ENCODE assay signal across 7 cellular contexts in the genomic region with DNA sequence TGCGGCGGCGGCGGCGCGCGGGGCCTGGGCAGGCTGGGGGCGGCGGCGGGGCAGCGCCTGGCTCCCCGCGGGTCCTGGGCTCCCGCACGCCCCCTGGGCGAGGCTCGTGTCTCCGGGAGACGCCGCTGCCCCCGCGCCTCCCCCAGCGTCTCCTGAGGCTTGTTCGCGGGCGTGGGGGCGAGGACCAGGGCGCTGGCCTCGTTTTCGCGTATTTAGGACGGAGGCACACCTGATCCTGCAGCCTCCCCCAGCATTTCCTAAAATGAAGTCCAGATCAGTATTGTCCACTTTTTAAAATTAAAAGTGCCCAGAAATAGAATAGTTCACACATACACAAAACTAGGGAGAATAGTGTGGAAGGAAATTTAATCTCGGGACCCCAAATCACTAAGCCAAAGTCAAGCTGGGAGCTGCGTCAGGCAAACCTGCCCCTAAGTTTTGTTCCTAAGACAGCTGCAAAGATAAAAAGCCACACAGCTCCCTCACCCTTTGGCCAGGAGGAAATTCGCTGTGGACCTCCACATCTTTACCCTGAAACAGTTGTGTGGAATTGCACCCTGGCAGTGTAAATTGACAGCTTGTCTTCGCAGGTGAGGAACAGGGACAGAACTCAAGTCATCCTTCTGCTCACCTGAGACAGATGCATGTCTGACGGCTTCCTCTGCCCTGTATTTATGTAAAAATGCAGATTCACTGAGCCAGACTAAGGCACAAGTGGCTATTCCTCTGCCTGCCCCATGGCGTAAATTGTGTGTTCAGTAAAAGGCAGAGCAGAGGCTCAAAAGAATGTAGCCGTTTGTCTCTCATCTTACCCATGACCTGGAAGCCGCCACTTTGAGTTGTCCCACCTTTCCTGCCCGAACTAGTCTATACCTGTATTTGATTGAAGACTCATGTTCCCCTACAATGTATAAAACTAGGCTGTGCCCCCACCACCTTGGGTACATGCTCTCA. TPM values are rescaled to one million over a fixed set of nuclear protein-coding genes. Genes with fewer than 3 reads are reported as not detected.
DNase-seq lines count a peak whose midpoint lies in the region; ATAC-seq and TF ChIP-seq lines count a peak whose summit lies in the region.

No MANE protein-coding gene starts in this region.

- H3K27ac Mint-ChIP-seq in H9 = no peak overlapping the region

- no peak overlapping the region for H2AK5ac ChIP-seq in H9 (ENCODE audit: insufficient read length, low read length)

- no peak overlapping the region for H2BK120ac ChIP-seq in H9 (ENCODE audit: low read depth, low read length, poor library complexity, severe bottlenecking)

- H4K91ac ChIP-seq in H9 (ENCODE audit: insufficient read length, low read depth, low read length) = no peak overlapping the region

- peaks cover 3% of the 10 kb centered on the region in 2 experiments; a peak in 4 of 5 replicates for H3K9me3 Mint-ChIP-seq in H9

- H4K8ac ChIP-seq in H9 (replicated peaks; ENCODE audit: insufficient read length, low read depth, low read length) = no peak overlapping the region

- no peak overlapping the region for H3K56ac ChIP-seq in H9 (ENCODE audit: insufficient read length, low read depth, low read length)

- H3K4me3 Mint-ChIP-seq in H9 = peak overlapping the region; percentile 63 to 82

- H3K23me2 ChIP-seq in H9 (ENCODE audit: insufficient read length, low read depth, low read length, poor library complexity, severe bottlenecking) = peaks cover 7% of the 10 kb centered on the region

- H2BK5ac ChIP-seq in H9 (ENCODE audit: insufficient read length, low read length) = no peak overlapping the region

- H3K4me2 ChIP-seq in H9 (ENCODE audit: insufficient read depth, insufficient read length, low read length) = peak overlapping the region; percentile 50

- H3K18ac ChIP-seq in H9 (ENCODE audit: insufficient read length, low read depth, low read length) = no peak overlapping the region

- no peaks in the 10 kb centered on the region for H3K9me3 ChIP-seq in H9 (ENCODE audit: control insufficient read depth, low read depth, low read length)

- TF ChIP-seq CTCF in H9 (conservative IDR thresholded peaks at IDR 0.05) = peak; percentile 41
- TF ChIP-seq CTCF in WI38 (IDR thresholded peaks at IDR 0.05; ENCODE audit: low read depth, low read length) = no peak
- TF ChIP-seq CTCF in foreskin keratinocyte (conservative IDR thresholded peaks at IDR 0.05) = no peak

- WGBS in H9 (ENCODE audit: extremely low coverage, insufficient read length, low lambda C conversion rate) = no CpG with 5 or more reads among the region's 41 CpGs

- H3K27me3 Mint-ChIP-seq in H9 (ENCODE audit: low read depth) = peaks cover 16% of the 10 kb centered on the region

- no peak overlapping the region for H3T11ph ChIP-seq in H9 (ENCODE audit: low read length)

- H3K23ac ChIP-seq in H9 (ENCODE audit: insufficient read length, low read depth, low read length) = no peak overlapping the region

- no peak overlapping the region for H2BK12ac ChIP-seq in H9 (ENCODE audit: insufficient read length, low read depth, low read length)

- peak overlapping the region; percentile 75 for H3K4me3 ChIP-seq in WI38 (ENCODE audit: low read depth, low read length)
- H3K4me3 ChIP-seq in skin epidermis = peak overlapping the region; percentile 58 to 86 (median 74)

- no peak overlapping the region for H3K4ac ChIP-seq in H9 (ENCODE audit: low read depth, low read length)

- peak overlapping the region; percentile 10 for H3K9ac ChIP-seq in H9 (ENCODE audit: extremely low read depth, insufficient read length, low read length)

- no peak overlapping the region for H3K27ac ChIP-seq in H9 (ENCODE audit: insufficient read length, low read depth, low read length)
- H3K27ac ChIP-seq in foreskin keratinocyte = peak overlapping the region; percentile 67
- peak overlapping the region; percentile 62 to 95 (median 85) for H3K27ac ChIP-seq in skin epidermis

- no peak for DNase-seq in H9
- peak; percentile 15 to 22 for DNase-seq in foreskin keratinocyte
- DNase-seq in stimulated activated CD4-positive, alpha-beta T cell treated with anti-CD3 and anti-CD28 coated beads, Interleukin-2, amount 100 ng/mL, for 24 hours = no peak
- DNase-seq in NOMO-1 treated with DMSO at 0.1 percent for 48 hours (lab: John Stamatoyannopoulos, UW; ENCODE audit: unreplicated experiment) = no peak
- no peak for DNase-seq in SHP77 treated with DMSO at 0.1 percent for 48 hours (lab: John Stamatoyannopoulos, UW)

- H3K14ac ChIP-seq in H9 (ENCODE audit: insufficient read depth, low read length) = no peak overlapping the region

- H3K79me1 ChIP-seq in H9 (ENCODE audit: insufficient read depth, low read depth, low read length, poor library complexity, severe bottlenecking) = no peaks in the 10 kb centered on the region

- H3K4me1 Mint-ChIP-seq in H9 = peaks cover 18 to 20% of the 10 kb centered on the region in 2 experiments

- H4K5ac ChIP-seq in H9 (ENCODE audit: insufficient read length, low read depth, low read length) = no peak overlapping the region

- no peaks in the 10 kb centered on the region for H3K79me2 ChIP-seq in H9 (ENCODE audit: insufficient read depth, low read length)

- H3K27me3 ChIP-seq in H9 (ENCODE audit: insufficient read depth, low read length) (no peaks in the 10 kb centered on the region), foreskin keratinocyte (no peaks in the 10 kb centered on the region)

- no peak overlapping the region for H2AFZ ChIP-seq in H9 (ENCODE audit: low read length)

- peaks cover 3% of the 10 kb centered on the region; the same call in 1 of the 2 replicates for H3K4me1 ChIP-seq in H9 (ENCODE audit: insufficient read depth, low read length)
- no peaks in the 10 kb centered on the region for H3K4me1 ChIP-seq in foreskin keratinocyte

- no peak overlapping the region for H2BK20ac ChIP-seq in H9 (ENCODE audit: low read depth, low read length, poor library complexity, severe bottlenecking)

- no peak overlapping the region for H2BK15ac ChIP-seq in H9 (ENCODE audit: low read depth, low read length)

- peaks cover 10 to 22% (median 21%) of the 10 kb centered on the region in 3 experiments for H3K36me3 Mint-ChIP-seq in H9 (ENCODE audit: insufficient read depth in 1 of 3, low read depth in 3 of 3)

- no peaks in the 10 kb centered on the region for H4K20me1 ChIP-seq in H9 (ENCODE audit: control insufficient read depth, insufficient read depth, insufficient read length)

- ATAC-seq in foreskin keratinocyte = no peak

RNA-seq across cellular contexts. Expression of a gene that starts 0.7 kb away (rescaled TPM):
- total RNA-seq in H9 (2021) (21.0 and 24.1 TPM in 2 replicates), foreskin keratinocyte (25.5 and 29.4 TPM in 2 replicates)
- polyA plus RNA-seq in foreskin keratinocyte = 12.9 and 15.7 TPM in 2 replicates

Comparison
In these comparisons a context has a peak if more than half of its experiments do, and no peak if none do; other contexts are left out.
1. DNase-seq: peak in foreskin keratinocyte (2 of 2); none in H9 (single experiment), stimulated activated CD4-positive, alpha-beta T cell treated with anti-CD3 and anti-CD28 coated beads, Interleukin-2, amount 100 ng/mL, for 24 hours (0 of 2), NOMO-1 treated with DMSO at 0.1 percent for 48 hours (single experiment) and SHP77 treated with DMSO at 0.1 percent for 48 hours (single experiment).